12 cellular contexts compared by ENCODE assay signal in the genomic region with DNA sequence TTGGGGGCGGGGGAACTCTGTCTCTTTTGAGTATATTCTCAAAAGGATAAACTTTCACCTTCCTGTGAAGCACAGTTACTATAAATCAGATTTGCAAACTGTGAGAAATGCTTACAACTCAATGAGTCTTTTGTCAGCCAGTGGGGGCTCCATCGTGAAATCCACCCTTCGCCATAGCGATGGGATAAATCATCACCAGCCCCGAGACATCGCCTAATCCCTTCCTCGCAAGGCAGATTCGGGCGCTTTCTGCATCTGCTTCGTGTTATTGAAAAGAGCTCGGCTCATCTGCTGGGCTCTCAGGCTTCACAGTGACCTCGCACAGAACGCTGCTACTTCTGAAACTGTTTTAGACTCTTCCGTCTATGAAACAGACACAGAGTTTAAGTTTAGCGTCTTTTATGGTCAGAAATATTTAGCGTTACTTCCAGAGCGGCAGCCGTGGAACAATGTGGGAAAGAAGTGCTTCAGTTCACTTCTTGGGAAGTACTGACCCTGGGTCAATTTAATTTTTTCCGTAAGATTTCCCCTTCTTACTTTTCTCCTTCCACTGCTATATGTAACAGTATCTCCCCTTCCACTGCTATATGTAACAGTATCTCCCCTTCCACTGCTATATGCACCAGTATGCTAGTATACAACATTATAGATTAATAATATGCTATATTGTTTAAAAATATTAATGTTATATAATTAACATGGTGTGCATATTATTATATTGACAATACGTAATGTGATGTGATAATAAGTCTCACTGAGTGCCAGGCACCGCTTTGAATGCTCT.
DNase-seq lines count a peak whose midpoint lies in the region; ATAC-seq and TF ChIP-seq lines count a peak whose summit lies in the region.
"Had no signal": no experiment of that assay in that cellular context is flagged by ENCODE, and none has a peak within 500 bp of the region (broad histone marks: within the 10 kb centered on the region; RNA-seq: fewer than 3 reads in every experiment).

No MANE protein-coding gene starts in this region.

- ATAC-seq in SK-N-SH treated with all-trans-retinoic acid at 6 μM for 48 hours (peak; percentile 83), HG03457 (IDR thresholded peaks at IDR 0.05; ENCODE audit: unreplicated experiment) (no peak), HG02973 (IDR thresholded peaks at IDR 0.05; ENCODE audit: unreplicated experiment) (no peak)
- ATAC-seq: stimulated activated naive CD8-positive, alpha-beta T cell treated with anti-CD3 and anti-CD28 coated beads, Interleukin-15, Interleukin-2, amounts not matched to agents 100 U/mL and 50 U/mL, for 24 hours had no signal

- no peaks in the 10 kb centered on the region for H3K27me3 ChIP-seq in effector memory CD4-positive, alpha-beta T cell (replicated peaks; ENCODE audit: control insufficient read depth, insufficient read depth, low read length, poor library complexity, severe bottlenecking)

- H3K9me3 ChIP-seq in effector memory CD4-positive, alpha-beta T cell (ENCODE audit: control insufficient read depth, low read length): no peaks in the 10 kb centered on the region

- H3K27ac ChIP-seq in effector memory CD4-positive, alpha-beta T cell (ENCODE audit: insufficient read depth, low read length, poor library complexity, severe bottlenecking): no peak overlapping the region

- intact Hi-C loops in posterior vena cava (cut with DNase I): no loop called here

- DNase-seq in ELR (ENCODE audit: low read depth) (peak; percentile 39), fibroblast of the conjunctiva (ENCODE audit: low read depth) (peak; percentile 55), skeletal muscle cell (ENCODE audit: low read depth) (peak; percentile 39), posterior vena cava (ENCODE audit: low spot score) (no peak)
- DNase-seq in effector memory CD4-positive, alpha-beta T cell: no peak
- DNase-seq: activated CD8-positive, alpha-beta memory T cell treated with anti-CD3 and anti-CD28 coated beads, Interleukin-2, amount 50 U/mL, for 4 hours; NCI-H446 treated with DMSO at 0.1 percent for 48 hours; stimulated activated naive CD8-positive, alpha-beta T cell treated with anti-CD3 and anti-CD28 coated beads, Interleukin-15, Interleukin-2, amounts not matched to agents 100 U/mL and 50 U/mL, for 24 hours; T-helper 2 cell had no signal

- no peaks in the 10 kb centered on the region for H3K4me1 ChIP-seq in effector memory CD4-positive, alpha-beta T cell (ENCODE audit: control insufficient read depth, insufficient read depth, low read length, poor library complexity, severe bottlenecking)

- peak overlapping the region; percentile 27 for H3K4me3 ChIP-seq in skeletal muscle cell (ENCODE audit: low read depth, low read length)
- H3K4me3 ChIP-seq in effector memory CD4-positive, alpha-beta T cell (ENCODE audit: insufficient read depth, low read depth, low read length, poor library complexity, severe bottlenecking): no peak overlapping the region

- H3K36me3 ChIP-seq in effector memory CD4-positive, alpha-beta T cell (ENCODE audit: control insufficient read depth, insufficient read depth, low read length): no peaks in the 10 kb centered on the region

TF ChIP-seq in SK-N-SH treated with all-trans-retinoic acid at 6 μM for 48 hours, 23 proteins besides CTCF, POLR2A, EP300 and RAD21:
- no peak for TF ChIP-seq TCF4 (CRISPR knock-in tag; IDR thresholded peaks at IDR 0.05; ENCODE audit: borderline replicate concordance)
- TF ChIP-seq, protein P1, sequence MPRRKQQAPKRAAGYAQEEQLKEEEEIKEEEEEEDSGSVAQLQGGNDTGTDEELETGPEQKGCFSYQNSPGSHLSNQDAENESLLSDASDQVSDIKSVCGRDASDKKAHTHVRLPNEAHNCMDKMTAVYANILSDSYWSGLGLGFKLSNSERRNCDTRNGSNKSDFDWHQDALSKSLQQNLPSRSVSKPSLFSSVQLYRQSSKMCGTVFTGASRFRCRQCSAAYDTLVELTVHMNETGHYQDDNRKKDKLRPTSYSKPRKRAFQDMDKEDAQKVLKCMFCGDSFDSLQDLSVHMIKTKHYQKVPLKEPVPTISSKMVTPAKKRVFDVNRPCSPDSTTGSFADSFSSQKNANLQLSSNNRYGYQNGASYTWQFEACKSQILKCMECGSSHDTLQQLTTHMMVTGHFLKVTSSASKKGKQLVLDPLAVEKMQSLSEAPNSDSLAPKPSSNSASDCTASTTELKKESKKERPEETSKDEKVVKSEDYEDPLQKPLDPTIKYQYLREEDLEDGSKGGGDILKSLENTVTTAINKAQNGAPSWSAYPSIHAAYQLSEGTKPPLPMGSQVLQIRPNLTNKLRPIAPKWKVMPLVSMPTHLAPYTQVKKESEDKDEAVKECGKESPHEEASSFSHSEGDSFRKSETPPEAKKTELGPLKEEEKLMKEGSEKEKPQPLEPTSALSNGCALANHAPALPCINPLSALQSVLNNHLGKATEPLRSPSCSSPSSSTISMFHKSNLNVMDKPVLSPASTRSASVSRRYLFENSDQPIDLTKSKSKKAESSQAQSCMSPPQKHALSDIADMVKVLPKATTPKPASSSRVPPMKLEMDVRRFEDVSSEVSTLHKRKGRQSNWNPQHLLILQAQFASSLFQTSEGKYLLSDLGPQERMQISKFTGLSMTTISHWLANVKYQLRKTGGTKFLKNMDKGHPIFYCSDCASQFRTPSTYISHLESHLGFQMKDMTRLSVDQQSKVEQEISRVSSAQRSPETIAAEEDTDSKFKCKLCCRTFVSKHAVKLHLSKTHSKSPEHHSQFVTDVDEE (CRISPR knock-in tag; IDR thresholded peaks at IDR 0.05): no peak
- no peak for TF ChIP-seq BACH2 (CRISPR knock-in tag; IDR thresholded peaks at IDR 0.05; ENCODE audit: borderline replicate concordance)
- TF ChIP-seq ZNF8 (CRISPR knock-in tag; IDR thresholded peaks at IDR 0.05): no peak
- TF ChIP-seq, protein P2, sequence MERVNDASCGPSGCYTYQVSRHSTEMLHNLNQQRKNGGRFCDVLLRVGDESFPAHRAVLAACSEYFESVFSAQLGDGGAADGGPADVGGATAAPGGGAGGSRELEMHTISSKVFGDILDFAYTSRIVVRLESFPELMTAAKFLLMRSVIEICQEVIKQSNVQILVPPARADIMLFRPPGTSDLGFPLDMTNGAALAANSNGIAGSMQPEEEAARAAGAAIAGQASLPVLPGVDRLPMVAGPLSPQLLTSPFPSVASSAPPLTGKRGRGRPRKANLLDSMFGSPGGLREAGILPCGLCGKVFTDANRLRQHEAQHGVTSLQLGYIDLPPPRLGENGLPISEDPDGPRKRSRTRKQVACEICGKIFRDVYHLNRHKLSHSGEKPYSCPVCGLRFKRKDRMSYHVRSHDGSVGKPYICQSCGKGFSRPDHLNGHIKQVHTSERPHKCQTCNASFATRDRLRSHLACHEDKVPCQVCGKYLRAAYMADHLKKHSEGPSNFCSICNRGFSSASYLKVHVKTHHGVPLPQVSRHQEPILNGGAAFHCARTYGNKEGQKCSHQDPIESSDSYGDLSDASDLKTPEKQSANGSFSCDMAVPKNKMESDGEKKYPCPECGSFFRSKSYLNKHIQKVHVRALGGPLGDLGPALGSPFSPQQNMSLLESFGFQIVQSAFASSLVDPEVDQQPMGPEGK (CRISPR knock-in tag; IDR thresholded peaks at IDR 0.05; ENCODE audit: borderline replicate concordance): no peak
- no peak for TF ChIP-seq OSR1 (CRISPR knock-in tag; IDR thresholded peaks at IDR 0.05)
- TF ChIP-seq RARB (CRISPR knock-in tag; IDR thresholded peaks at IDR 0.05): no peak
- TF ChIP-seq ZNF565 (CRISPR knock-in tag; conservative IDR thresholded peaks at IDR 0.05; ENCODE audit: low read depth): no peak
- TF ChIP-seq PPARA (CRISPR knock-in tag; IDR thresholded peaks at IDR 0.05; ENCODE audit: borderline replicate concordance): no peak
- TF ChIP-seq, protein P3, sequence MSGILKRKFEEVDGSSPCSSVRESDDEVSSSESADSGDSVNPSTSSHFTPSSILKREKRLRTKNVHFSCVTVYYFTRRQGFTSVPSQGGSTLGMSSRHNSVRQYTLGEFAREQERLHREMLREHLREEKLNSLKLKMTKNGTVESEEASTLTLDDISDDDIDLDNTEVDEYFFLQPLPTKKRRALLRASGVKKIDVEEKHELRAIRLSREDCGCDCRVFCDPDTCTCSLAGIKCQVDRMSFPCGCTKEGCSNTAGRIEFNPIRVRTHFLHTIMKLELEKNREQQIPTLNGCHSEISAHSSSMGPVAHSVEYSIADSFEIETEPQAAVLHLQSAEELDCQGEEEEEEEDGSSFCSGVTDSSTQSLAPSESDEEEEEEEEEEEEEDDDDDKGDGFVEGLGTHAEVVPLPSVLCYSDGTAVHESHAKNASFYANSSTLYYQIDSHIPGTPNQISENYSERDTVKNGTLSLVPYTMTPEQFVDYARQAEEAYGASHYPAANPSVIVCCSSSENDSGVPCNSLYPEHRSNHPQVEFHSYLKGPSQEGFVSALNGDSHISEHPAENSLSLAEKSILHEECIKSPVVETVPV (CRISPR knock-in tag; IDR thresholded peaks at IDR 0.05): no peak
- no peak for TF ChIP-seq ZFP3 (CRISPR knock-in tag; IDR thresholded peaks at IDR 0.05)
- TF ChIP-seq, protein P4, sequence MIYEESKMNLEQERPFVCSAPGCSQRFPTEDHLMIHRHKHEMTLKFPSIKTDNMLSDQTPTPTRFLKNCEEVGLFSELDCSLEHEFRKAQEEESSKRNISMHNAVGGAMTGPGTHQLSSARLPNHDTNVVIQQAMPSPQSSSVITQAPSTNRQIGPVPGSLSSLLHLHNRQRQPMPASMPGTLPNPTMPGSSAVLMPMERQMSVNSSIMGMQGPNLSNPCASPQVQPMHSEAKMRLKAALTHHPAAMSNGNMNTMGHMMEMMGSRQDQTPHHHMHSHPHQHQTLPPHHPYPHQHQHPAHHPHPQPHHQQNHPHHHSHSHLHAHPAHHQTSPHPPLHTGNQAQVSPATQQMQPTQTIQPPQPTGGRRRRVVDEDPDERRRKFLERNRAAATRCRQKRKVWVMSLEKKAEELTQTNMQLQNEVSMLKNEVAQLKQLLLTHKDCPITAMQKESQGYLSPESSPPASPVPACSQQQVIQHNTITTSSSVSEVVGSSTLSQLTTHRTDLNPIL (CRISPR knock-in tag; IDR thresholded peaks at IDR 0.05; ENCODE audit: low read depth): no peak
- TF ChIP-seq CSDC2 (CRISPR knock-in tag; IDR thresholded peaks at IDR 0.05): no peak
- TF ChIP-seq TOX (CRISPR knock-in tag; IDR thresholded peaks at IDR 0.05; ENCODE audit: borderline replicate concordance): no peak
- no peak for TF ChIP-seq ZC3H10 (CRISPR knock-in tag; IDR thresholded peaks at IDR 0.05)
- TF ChIP-seq ZFP30 (CRISPR knock-in tag; IDR thresholded peaks at IDR 0.05): no peak

Comparison
In these comparisons a context has a peak if more than half of its experiments do, and no peak if none do; other contexts are left out.
1. DNase-seq: peak in ELR (single experiment), fibroblast of the conjunctiva (single experiment) and skeletal muscle cell (single experiment); none in posterior vena cava (single experiment) and effector memory CD4-positive, alpha-beta T cell (0 of 3).